Comparison of ENCODE assay signal across 11 cellular contexts in genomic region chr16:1532081-1532760, GRCh38. TPM values are rescaled to one million over a fixed set of nuclear protein-coding genes. Genes with fewer than 3 reads are reported as not detected.
DNase-seq lines count a peak whose midpoint lies in the region; ATAC-seq and TF ChIP-seq lines count a peak whose summit lies in the region.
"Had no signal": no experiment of that assay in that cellular context is flagged by ENCODE, and none has a peak within 500 bp of the region (broad histone marks: within the 10 kb centered on the region; RNA-seq: fewer than 3 reads in every experiment).

No MANE protein-coding gene starts in this region.

- no peak overlapping the region for H3K4me3 ChIP-seq in duodenal mucosa (ENCODE audit: low read depth in 1 of 2, low read length in 2 of 2)
- H3K4me3 ChIP-seq in upper lobe of right lung, result peak overlapping the region; percentile 75

- no peaks in the 10 kb centered on the region for H3K27me3 ChIP-seq in duodenal mucosa (ENCODE audit: control insufficient read depth in 1 of 2, insufficient read depth in 2 of 2, low read length in 2 of 2)
- no peaks in the 10 kb centered on the region for H3K27me3 ChIP-seq in upper lobe of right lung

- no peak for TF ChIP-seq CTCF in upper lobe of right lung (IDR thresholded peaks at IDR 0.05)

- no peaks in the 10 kb centered on the region for H3K9me3 ChIP-seq in duodenal mucosa (ENCODE audit: control insufficient read depth in 1 of 2, low read length in 2 of 2)
- no peaks in the 10 kb centered on the region for H3K9me3 ChIP-seq in upper lobe of right lung

- H3K36me3 ChIP-seq in duodenal mucosa (ENCODE audit: control insufficient read depth in 1 of 2, insufficient read depth in 2 of 2, low read length in 2 of 2), result peaks cover 0 to 7% of the 10 kb centered on the region in 2 donors
- peaks cover 13% of the 10 kb centered on the region for H3K36me3 ChIP-seq in upper lobe of right lung

- H3K9me3 Mint-ChIP-seq in activated T-cell treated with anti-CD3 and anti-CD28 coated beads, Interleukin-2, amount 50 U/mL, for 4 hours, result no peaks in the 10 kb centered on the region

- no peak for DNase-seq in activated T-cell treated with anti-CD3 and anti-CD28 coated beads, Interleukin-2, amount 50 U/mL, for 4 hours
- DNase-seq in activated T-cell treated with anti-CD3 and anti-CD28 coated beads, Interleukin-2, amount 50 U/mL, for 1 hour, result no peak
- DNase-seq in mucosa of gallbladder (ENCODE audit: low spot score), result peak; percentile 60
- DNase-seq in upper lobe of right lung, result no peak
- DNase-seq in NCI-H1092 (lab: John Stamatoyannopoulos, UW), result no peak
- DNase-seq in kidney tubule cell (ENCODE audit: low spot score), result no peak
- DNase-seq in T-helper 9 cell, result no peak
- DNase-seq: ACHN; NCI-H1092 treated with DMSO at 0.1 percent for 48 hours; stimulated activated CD4-positive, alpha-beta T cell treated with anti-CD3 and anti-CD28 coated beads, Interleukin-15, amount 100 ng/mL, for 24 hours had no signal

- intact Hi-C loops in upper lobe of right lung (cut with DNase I), result no loop called here

- ATAC-seq in activated T-cell treated with anti-CD3 and anti-CD28 coated beads, Interleukin-2, amount 50 U/mL, for 4 hours, result no peak
- ATAC-seq in upper lobe of right lung, result peak; percentile 40

- peaks cover 0 to 27% of the 10 kb centered on the region in 2 donors for H3K4me1 ChIP-seq in duodenal mucosa (ENCODE audit: control insufficient read depth in 1 of 2, insufficient read depth in 2 of 2, low read length in 2 of 2)
- peaks cover 43% of the 10 kb centered on the region for H3K4me1 ChIP-seq in upper lobe of right lung

- peak overlapping the region; percentile 98 for H3K4me3 Mint-ChIP-seq in activated T-cell treated with anti-CD3 and anti-CD28 coated beads, Interleukin-2, amount 50 U/mL, for 4 hours

- peaks cover 37% of the 10 kb centered on the region for H3K4me1 Mint-ChIP-seq in activated T-cell treated with anti-CD3 and anti-CD28 coated beads, Interleukin-2, amount 50 U/mL, for 4 hours (ENCODE audit: low read depth)

- no peaks in the 10 kb centered on the region for H3K27me3 Mint-ChIP-seq in activated T-cell treated with anti-CD3 and anti-CD28 coated beads, Interleukin-2, amount 50 U/mL, for 4 hours (ENCODE audit: low read depth)

- H3K36me3 Mint-ChIP-seq in activated T-cell treated with anti-CD3 and anti-CD28 coated beads, Interleukin-2, amount 50 U/mL, for 4 hours (ENCODE audit: insufficient read depth), result peaks cover 9% of the 10 kb centered on the region

- peak overlapping the region in 1 of 2 donors; percentile 56 for H3K9ac ChIP-seq in duodenal mucosa (ENCODE audit: low read depth in 1 of 2, low read length in 2 of 2)

- H3K27ac ChIP-seq in duodenal mucosa (ENCODE audit: low read depth, low read length) (peak overlapping the region; percentile 57), upper lobe of right lung (peak overlapping the region; percentile 92)

RNA-seq across cellular contexts. Expression of gene TMEM204, which starts 1.2 kb away (rescaled TPM):
- total RNA-seq in activated T-cell treated with anti-CD3 and anti-CD28 coated beads, Interleukin-2, amount 50 U/mL, for 4 hours, result 10 to 100 TPM; 11.7 to 16.7 (median 16.2) TPM
- total RNA-seq in mucosa of gallbladder (23.1 TPM), upper lobe of right lung (69.2 TPM)

RNA-seq across cellular contexts. Expression of gene TELO2, which starts 39.1 kb away (rescaled TPM):
- total RNA-seq in activated T-cell treated with anti-CD3 and anti-CD28 coated beads, Interleukin-2, amount 50 U/mL, for 4 hours, result 100 to 1,000 TPM; 103 to 131 (median 121) TPM
- total RNA-seq in mucosa of gallbladder (49.8 TPM), upper lobe of right lung (26.0 TPM)

RNA-seq across cellular contexts. Expression of gene PTX4, which starts 43.5 kb away (rescaled TPM):
- total RNA-seq in activated T-cell treated with anti-CD3 and anti-CD28 coated beads, Interleukin-2, amount 50 U/mL, for 4 hours, result under 1 TPM in 1 of 3 donors, not detected in 2; 0.28 TPM
- total RNA-seq in mucosa of gallbladder, result 0.14 TPM
- not detected for total RNA-seq in upper lobe of right lung

RNA-seq across cellular contexts. Expression of gene CLCN7, which starts 57.4 kb away (rescaled TPM):
- total RNA-seq in activated T-cell treated with anti-CD3 and anti-CD28 coated beads, Interleukin-2, amount 50 U/mL, for 4 hours, result 10 to 100 TPM; 54.2 to 60.7 (median 54.7) TPM
- total RNA-seq in mucosa of gallbladder (111 TPM), upper lobe of right lung (138 TPM)
